Comparison of ENCODE assay signal across 7 cellular contexts in the genomic region with DNA sequence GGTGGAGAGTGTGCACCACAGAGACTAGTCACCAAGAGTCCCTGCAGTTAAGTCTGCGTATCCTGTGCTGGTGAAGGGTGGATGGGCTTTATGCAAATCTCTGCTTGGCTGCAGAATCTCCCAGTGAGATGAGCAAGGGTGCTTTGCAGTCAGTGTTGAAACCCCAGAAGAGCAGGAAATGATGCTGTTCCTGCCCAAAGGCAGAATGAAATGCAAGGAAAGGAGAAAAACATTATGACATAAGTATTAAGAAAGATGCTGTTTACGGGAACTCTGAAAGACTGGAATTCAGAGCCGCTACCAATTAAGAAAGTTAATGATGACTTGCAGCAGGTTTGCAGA. TPM values are rescaled to one million over a fixed set of nuclear protein-coding genes. Genes with fewer than 3 reads are reported as not detected.
DNase-seq lines count a peak whose midpoint lies in the region; ATAC-seq and TF ChIP-seq lines count a peak whose summit lies in the region.

No MANE protein-coding gene starts in this region.

- DNase-seq in NOMO-1 treated with dmso at 0.1 percent for 144 hours (lab: John Stamatoyannopoulos, UW; ENCODE audit: unreplicated experiment) (peak; percentile 25), mesothelial cell of epicardium (ENCODE audit: low spot score in 2 of 2, unreplicated experiment in 2 of 2) (no peak), HUDEP-2 (lab: John Stamatoyannopoulos, UW; ENCODE audit: unreplicated experiment in 76 of 76) (no peak), NCI-H2081 (lab: John Stamatoyannopoulos, UW) (no peak)
- DNase-seq in natural killer cell treated with Interleukin-12 subunit alpha and Interleukin-12 subunit beta and Interleukin-15 and Interleukin-18, amount 100 ng/mL, for 72 hours (ENCODE audit: low spot score): peak; percentile 71

- TF ChIP-seq POLR2A in GM18951 (IDR thresholded peaks at IDR 0.05; ENCODE audit: extremely low read depth, insufficient read depth, insufficient read length): peak; percentile 47

- H3K27ac Mint-ChIP-seq in natural killer cell treated with Interleukin-12 subunit alpha and Interleukin-12 subunit beta and Interleukin-15 and Interleukin-18, amount 100 ng/mL, for 72 hours: no peak overlapping the region
- no peak overlapping the region for H3K27ac Mint-ChIP-seq in mesothelial cell of epicardium

- no peak for TF ChIP-seq CTCF in mesothelial cell of epicardium (IDR thresholded peaks at IDR 0.05; ENCODE audit: unreplicated experiment)

- peaks cover 4 to 7% of the 10 kb centered on the region in 2 donors for H3K27me3 Mint-ChIP-seq in natural killer cell treated with Interleukin-12 subunit alpha and Interleukin-12 subunit beta and Interleukin-15 and Interleukin-18, amount 100 ng/mL, for 72 hours
- H3K27me3 Mint-ChIP-seq in mesothelial cell of epicardium (ENCODE audit: low read depth): peaks cover 25% of the 10 kb centered on the region

- H3K9me3 Mint-ChIP-seq in natural killer cell treated with Interleukin-12 subunit alpha and Interleukin-12 subunit beta and Interleukin-15 and Interleukin-18, amount 100 ng/mL, for 72 hours: no peaks in the 10 kb centered on the region
- H3K9me3 Mint-ChIP-seq in mesothelial cell of epicardium: no peaks in the 10 kb centered on the region

- H3K36me3 Mint-ChIP-seq in natural killer cell treated with Interleukin-12 subunit alpha and Interleukin-12 subunit beta and Interleukin-15 and Interleukin-18, amount 100 ng/mL, for 72 hours: peaks cover 4% of the 10 kb centered on the region
- H3K36me3 Mint-ChIP-seq in mesothelial cell of epicardium: no peaks in the 10 kb centered on the region

- peak; percentile 64 for ATAC-seq in HG02678 (IDR thresholded peaks at IDR 0.05; ENCODE audit: unreplicated experiment)
- ATAC-seq in natural killer cell treated with Interleukin-12 subunit alpha and Interleukin-12 subunit beta and Interleukin-15 and Interleukin-18, amount 100 ng/mL, for 72 hours: peak; percentile 84 to 87

- peaks cover 40 to 47% of the 10 kb centered on the region in 2 donors for H3K4me1 Mint-ChIP-seq in natural killer cell treated with Interleukin-12 subunit alpha and Interleukin-12 subunit beta and Interleukin-15 and Interleukin-18, amount 100 ng/mL, for 72 hours (ENCODE audit: low read depth in 2 of 2)
- H3K4me1 Mint-ChIP-seq in mesothelial cell of epicardium: no peaks in the 10 kb centered on the region

- in situ Hi-C loops in GM18951 (cut with MboI; ENCODE audit: low sequenced_read_pairs, unreplicated experiment): no loop called here

- no peak overlapping the region for H3K4me3 Mint-ChIP-seq in natural killer cell treated with Interleukin-12 subunit alpha and Interleukin-12 subunit beta and Interleukin-15 and Interleukin-18, amount 100 ng/mL, for 72 hours
- H3K4me3 Mint-ChIP-seq in mesothelial cell of epicardium: no peak overlapping the region

RNA-seq across cellular contexts. Expression of a gene that starts 25.4 kb away (rescaled TPM):
- total RNA-seq in natural killer cell treated with Interleukin-12 subunit alpha and Interleukin-12 subunit beta and Interleukin-15 and Interleukin-18, amount 100 ng/mL, for 72 hours: 100 to 1,000 TPM; 110 to 111 TPM
- total RNA-seq in mesothelial cell of epicardium: 18.0 to 20.9 TPM (median 19.2 TPM) in 3 replicates

Comparison
In these comparisons a context has a peak if more than half of its experiments do, and no peak if none do; other contexts are left out.
1. DNase-seq: peak in NOMO-1 treated with dmso at 0.1 percent for 144 hours (single experiment) and natural killer cell treated with Interleukin-12 subunit alpha and Interleukin-12 subunit beta and Interleukin-15 and Interleukin-18, amount 100 ng/mL, for 72 hours (single experiment); none in mesothelial cell of epicardium (0 of 2), HUDEP-2 (0 of 76) and NCI-H2081 (0 of 2).